Comparison of ENCODE assay signal across 27 cellular contexts in genomic region chr1:188590641-188591040, GRCh38.
"Had no signal": no experiment of that assay in that cellular context is flagged by ENCODE, and none has a peak within 500 bp of the region (broad histone marks: within the 10 kb centered on the region; RNA-seq: fewer than 3 reads in every experiment).

No MANE protein-coding gene starts in this region.

- H3K9me3 Mint-ChIP-seq: nephron progenitor cell, neural progenitor cell, type B pancreatic cell had no signal

- H3K27ac Mint-ChIP-seq: mesothelial cell of epicardium; naive B cell; natural killer cell; nephron progenitor cell; neural progenitor cell; stimulated activated memory B cell treated with anti-CD40 and anti-IgM and Interleukin-4, amounts not matched to agents 10 μg/mL and 1 μg/mL and 100 μg/mL, for 72 hours; stimulated activated naive CD8-positive, alpha-beta T cell treated with anti-CD3 and anti-CD28 coated beads, Interleukin-15, amount 100 ng/mL, for 72 hours; type B pancreatic cell had no signal

- H2AFZ ChIP-seq: neural progenitor cell, parathyroid adenoma had no signal

- H3K4me1 Mint-ChIP-seq: mesothelial cell of epicardium; naive B cell; natural killer cell; nephron progenitor cell; neural progenitor cell; stimulated activated memory B cell treated with anti-CD40 and anti-IgM and Interleukin-4, amounts not matched to agents 10 μg/mL and 1 μg/mL and 100 μg/mL, for 72 hours; stimulated activated naive CD8-positive, alpha-beta T cell treated with anti-CD3 and anti-CD28 coated beads, Interleukin-15, amount 100 ng/mL, for 72 hours had no signal

- H3K27me3 ChIP-seq: neural progenitor cell, neutrophil, right atrium auricular region, right lobe of liver, tibial nerve, uterus had no signal

- H3K36me3 Mint-ChIP-seq: mesothelial cell of epicardium; naive B cell; neural progenitor cell; stimulated activated memory B cell treated with anti-CD40 and anti-IgM and Interleukin-4, amounts not matched to agents 10 μg/mL and 1 μg/mL and 100 μg/mL, for 72 hours; type B pancreatic cell had no signal

- H3K79me2 ChIP-seq: parathyroid adenoma had no signal

- H3K4me3 ChIP-seq: left ventricle myocardium inferior, lung, neural progenitor cell, psoas muscle, right atrium auricular region, right lobe of liver, smooth muscle cell, tibial nerve, uterus had no signal

- H3K9ac ChIP-seq: neural progenitor cell, parathyroid adenoma had no signal

- ATAC-seq: natural killer cell; psoas muscle; right lobe of liver; stimulated activated memory B cell treated with anti-CD40 and anti-IgM and Interleukin-4, amounts not matched to agents 10 μg/mL and 1 μg/mL and 100 μg/mL, for 72 hours; stimulated activated naive CD8-positive, alpha-beta T cell treated with anti-CD3 and anti-CD28 coated beads, Interleukin-15, amount 100 ng/mL, for 72 hours had no signal

- H3K9me3 ChIP-seq: neutrophil, psoas muscle, right atrium auricular region, right lobe of liver, tibial nerve, uterus had no signal

- H3K36me3 ChIP-seq: left ventricle myocardium inferior, neural progenitor cell, neutrophil, right atrium auricular region, right lobe of liver, tibial nerve, uterus had no signal

- H3K4me3 Mint-ChIP-seq: mesothelial cell of epicardium; naive B cell; natural killer cell; nephron progenitor cell; neural progenitor cell; stimulated activated memory B cell treated with anti-CD40 and anti-IgM and Interleukin-4, amounts not matched to agents 10 μg/mL and 1 μg/mL and 100 μg/mL, for 72 hours; stimulated activated naive CD8-positive, alpha-beta T cell treated with anti-CD3 and anti-CD28 coated beads, Interleukin-15, amount 100 ng/mL, for 72 hours; type B pancreatic cell had no signal

- H3K27me3 Mint-ChIP-seq: naive B cell; stimulated activated memory B cell treated with anti-CD40 and anti-IgM and Interleukin-4, amounts not matched to agents 10 μg/mL and 1 μg/mL and 100 μg/mL, for 72 hours; stimulated activated naive CD8-positive, alpha-beta T cell treated with anti-CD3 and anti-CD28 coated beads, Interleukin-15, amount 100 ng/mL, for 72 hours; type B pancreatic cell had no signal

- H3K4me1 ChIP-seq: left ventricle myocardium inferior, neural progenitor cell, parathyroid adenoma, psoas muscle, right atrium auricular region, right lobe of liver, tibial nerve, uterus had no signal

- H3K27ac ChIP-seq: left ventricle myocardium inferior, neural progenitor cell, neutrophil, parathyroid adenoma, psoas muscle, right atrium auricular region, right lobe of liver, tibial nerve, uterus had no signal

- DNase-seq: islet precursor cell; left ventricle myocardium inferior; mesendoderm; naive B cell; natural killer cell; nephron progenitor cell; occipital lobe; psoas muscle; right lobe of liver; stimulated activated CD4-positive, alpha-beta T cell treated with anti-CD3 and anti-CD28 coated beads, Interleukin-1b, Interleukin-23, amount 100 ng/mL, for 48 hours; stimulated activated CD4-positive, alpha-beta T cell treated with anti-CD3 and anti-CD28 coated beads, Interleukin-2, amount 100 ng/mL, for 48 hours; stimulated activated CD4-positive, alpha-beta T cell treated with anti-CD3 and anti-CD28 coated beads, Interleukin-4, amount 100 ng/mL, for 4 hours; stimulated activated CD8-positive, alpha-beta memory T cell treated with anti-CD3 and anti-CD28 coated beads, Interleukin-4, amount 100 ng/mL, for 48 hours; stimulated activated naive CD4-positive, alpha-beta T cell treated with Interleukin-2 at 50 U/mL for 16 hours; stimulated activated naive CD8-positive, alpha-beta T cell treated with anti-CD3 and anti-CD28 coated beads, Interleukin-15, amount 100 ng/mL, for 72 hours; substantia nigra; uterus had no signal

- H3K4me2 ChIP-seq: neural progenitor cell, smooth muscle cell had no signal
